1 cellular context compared by ENCODE assay signal in genomic region chr14:101496779-101497420, GRCh38.
TF ChIP-seq lines count a peak whose summit lies in the region.

No MANE protein-coding gene starts in this region.

TF ChIP-seq in HepG2, 621 proteins besides CTCF, POLR2A, EP300 and RAD21 (continued from another document):
- TF ChIP-seq POLR2AphosphoS2 (IDR thresholded peaks at IDR 0.05; ENCODE audit: low read depth, low read length) (no peak), ZBTB43 (CRISPR knock-in tag; conservative IDR thresholded peaks at IDR 0.05) (no peak), ELF4 (CRISPR knock-in tag; IDR thresholded peaks at IDR 0.05; ENCODE audit: borderline replicate concordance) (no peak), ZNF274 (CRISPR knock-in tag; IDR thresholded peaks at IDR 0.05) (no peak), ZNF501 (CRISPR knock-in tag; IDR thresholded peaks at IDR 0.05) (no peak), NPAS2 (CRISPR knock-in tag; IDR thresholded peaks at IDR 0.05; ENCODE audit: borderline replicate concordance) (no peak), TBL1XR1 (IDR thresholded peaks at IDR 0.05; ENCODE audit: borderline replicate concordance, low read length, partially characterized antibody) (no peak), ZFP36L1 (CRISPR knock-in tag; IDR thresholded peaks at IDR 0.05) (no peak), ZNF614 (CRISPR knock-in tag; IDR thresholded peaks at IDR 0.05; ENCODE audit: borderline replicate concordance) (no peak), KIAA2018 (CRISPR knock-in tag; IDR thresholded peaks at IDR 0.05; ENCODE audit: borderline replicate concordance) (no peak), ZNF543 (CRISPR knock-in tag; IDR thresholded peaks at IDR 0.05) (no peak), FOXJ3 (CRISPR knock-in tag; IDR thresholded peaks at IDR 0.05; ENCODE audit: borderline replicate concordance) (no peak), SALL1 (CRISPR knock-in tag; IDR thresholded peaks at IDR 0.05) (no peak)
- TF ChIP-seq, protein P1, sequence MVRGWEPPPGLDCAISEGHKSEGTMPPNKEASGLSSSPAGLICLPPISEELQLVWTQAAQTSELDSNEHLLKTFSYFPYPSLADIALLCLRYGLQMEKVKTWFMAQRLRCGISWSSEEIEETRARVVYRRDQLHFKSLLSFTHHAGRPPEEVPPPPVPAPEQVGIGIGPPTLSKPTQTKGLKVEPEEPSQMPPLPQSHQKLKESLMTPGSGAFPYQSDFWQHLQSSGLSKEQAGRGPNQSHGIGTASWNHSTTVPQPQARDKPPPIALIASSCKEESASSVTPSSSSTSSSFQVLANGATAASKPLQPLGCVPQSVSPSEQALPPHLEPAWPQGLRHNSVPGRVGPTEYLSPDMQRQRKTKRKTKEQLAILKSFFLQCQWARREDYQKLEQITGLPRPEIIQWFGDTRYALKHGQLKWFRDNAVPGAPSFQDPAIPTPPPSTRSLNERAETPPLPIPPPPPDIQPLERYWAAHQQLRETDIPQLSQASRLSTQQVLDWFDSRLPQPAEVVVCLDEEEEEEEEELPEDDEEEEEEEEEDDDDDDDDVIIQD (CRISPR knock-in tag; IDR thresholded peaks at IDR 0.05; ENCODE audit: low read depth), result no peak
